Comparison of ENCODE assay signal across 22 cellular contexts in the genomic region with DNA sequence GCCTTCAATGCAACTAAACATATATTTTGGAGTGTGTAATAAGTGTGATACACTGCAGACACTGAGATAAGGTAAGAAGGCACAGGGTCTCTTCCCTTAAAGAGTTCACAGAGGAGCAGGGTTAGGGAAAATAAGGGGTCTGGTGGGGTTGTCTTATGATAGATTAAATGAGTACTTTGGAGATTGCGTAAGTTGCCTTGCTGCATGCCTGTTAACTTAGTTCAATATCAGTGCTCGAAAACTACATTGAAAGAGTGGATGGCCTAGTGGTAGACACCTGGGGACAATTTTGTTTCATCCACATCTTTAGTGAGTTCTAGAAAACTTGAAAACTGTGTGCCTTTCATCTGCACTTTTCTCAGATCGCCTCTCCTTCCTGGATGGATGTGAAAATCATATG.
A peak's percentile ranks its signal among the peaks of the same experiment; 100 is the strongest.
DNase-seq lines count a peak whose midpoint lies in the region; ATAC-seq, FAIRE-seq and TF ChIP-seq lines count a peak whose summit lies in the region.
"Had no signal": no experiment of that assay in that cellular context is flagged by ENCODE, and none has a peak within 500 bp of the region (broad histone marks: within the 10 kb centered on the region; RNA-seq: fewer than 3 reads in every experiment).

No MANE protein-coding gene starts in this region.

- H4K91ac ChIP-seq in H1 (replicated peaks; ENCODE audit: insufficient read length, low read length): no peak overlapping the region

- H3K79me2 ChIP-seq in HepG2 (ENCODE audit: insufficient read depth, low read length) (no peaks in the 10 kb centered on the region), H1 (ENCODE audit: control insufficient read depth in 1 of 2, insufficient read depth in 2 of 2, low read length in 2 of 2) (no peaks in the 10 kb centered on the region), smooth muscle cell (ENCODE audit: low read depth) (no peaks in the 10 kb centered on the region)

- H3K9me3 ChIP-seq in HepG2 (ENCODE audit: low read length): no peaks in the 10 kb centered on the region
- no peaks in the 10 kb centered on the region for H3K9me3 ChIP-seq in right lobe of liver
- no peaks in the 10 kb centered on the region for H3K9me3 ChIP-seq in H1 (ENCODE audit: insufficient read depth in 2 of 2, low read depth in 1 of 2, low read length in 1 of 2)
- H3K9me3 ChIP-seq in smooth muscle cell (replicated peaks; ENCODE audit: low read depth): no peaks in the 10 kb centered on the region
- H3K9me3 ChIP-seq: A549; BLaER1 treated with 17β-estradiol and CSF1 and Interleukin-3, amounts not matched to agents 10 nM and 100 nM; Caco-2 had no signal

- H4K8ac ChIP-seq in H1 (ENCODE audit: extremely low read depth, insufficient read depth, low read length): no peak overlapping the region

- in situ Hi-C loops in HepG2 (cut with HindIII; ENCODE audit: extremely low pct_ligation_motif_present, low pct_unique_long_range_greater_than_20kb): no loop called here

- H2BK12ac ChIP-seq in H1 (ENCODE audit: low read depth, low read length): no peak overlapping the region

- no peaks in the 10 kb centered on the region for H3K79me1 ChIP-seq in H1 (ENCODE audit: low read depth, low read length)

- no peaks in the 10 kb centered on the region for H3K36me3 ChIP-seq in HepG2 (replicated peaks in 1 of 2; ENCODE audit: control insufficient read depth in 1 of 2, insufficient read depth in 2 of 2, low read length in 2 of 2)
- H3K36me3 ChIP-seq in right lobe of liver: no peaks in the 10 kb centered on the region
- no peaks in the 10 kb centered on the region for H3K36me3 ChIP-seq in H1 (ENCODE audit: control insufficient read depth in 2 of 4, insufficient read depth in 4 of 4, low read length in 3 of 4)
- no peaks in the 10 kb centered on the region for H3K36me3 ChIP-seq in smooth muscle cell (ENCODE audit: low read depth)
- H3K36me3 ChIP-seq: BLaER1 treated with 17β-estradiol and CSF1 and Interleukin-3, amounts not matched to agents 10 nM and 100 nM had no signal

- TF ChIP-seq EP300 in HepG2 (IDR thresholded peaks at IDR 0.05; ENCODE audit: low read depth in 2 of 2, low read length in 2 of 2) (no peak), HepG2 (CRISPR knock-in tag; IDR thresholded peaks at IDR 0.05; ENCODE audit: borderline replicate concordance) (no peak), H1 (IDR thresholded peaks at IDR 0.05; ENCODE audit: borderline replicate concordance in 1 of 2, low read depth in 2 of 2, low read length in 2 of 2) (no peak)

- no peak overlapping the region for H3K23ac ChIP-seq in H1 (ENCODE audit: insufficient read length)

- DNase-seq in HepG2 (ENCODE audit: low spot score) (no peak), right lobe of liver (no peak), H1 (ENCODE audit: low read depth in 1 of 2, low spot score in 2 of 2) (no peak), smooth muscle cell (lab: John Stamatoyannopoulos, UW; ENCODE audit: unreplicated experiment) (no peak), HUDEP-2 (lab: John Stamatoyannopoulos, UW; ENCODE audit: unreplicated experiment in 76 of 76) (no peak), SHP77 (lab: John Stamatoyannopoulos, UW) (no peak)
- DNase-seq: AML-193; Caco-2; Calu3; CD4-positive, alpha-beta T cell; CD8-positive, alpha-beta T cell; DMS79 treated with DMSO at 0.1 percent for 48 hours; GF-D8 had no signal

- H3K27ac ChIP-seq in HepG2 (ENCODE audit: extremely low read length, insufficient read depth, low read length) (no peak overlapping the region), right lobe of liver (no peak overlapping the region), H1 (ENCODE audit: low read depth, low read length) (no peak overlapping the region), smooth muscle cell (ENCODE audit: low read depth) (peak overlapping the region; percentile 17)
- H3K27ac ChIP-seq: 22Rv1; A549; BLaER1 treated with 17β-estradiol and CSF1 and Interleukin-3, amounts not matched to agents 10 nM and 100 nM; C4-2B had no signal

- no peak overlapping the region for H2BK5ac ChIP-seq in H1 (ENCODE audit: low read depth, low read length)

- CTCF ChIA-PET in HepG2 (lab: Yijun Ruan, JAX; ENCODE audit: low intra/inter-chr PET ratio, low total read pairs): no interaction called here
- CTCF ChIA-PET in H1 (lab: Charles Lee; ENCODE audit: partially characterized antibody): no interaction called here

- no peak for TF ChIP-seq RAD21 in HepG2 (CRISPR knock-in tag; IDR thresholded peaks at IDR 0.05)
- TF ChIP-seq RAD21 in H1 (IDR thresholded peaks at IDR 0.05 in 1 of 2, conservative IDR thresholded peaks at IDR 0.05 in 1 of 2; ENCODE audit: low read depth in 2 of 2, low read length in 2 of 2): no peak

- no peak overlapping the region for H2BK120ac ChIP-seq in H1 (replicated peaks; ENCODE audit: low read depth, low read length)

- no peak overlapping the region for H3K14ac ChIP-seq in H1 (ENCODE audit: insufficient read length)

- H3K23me2 ChIP-seq in H1 (ENCODE audit: low read depth, low read length): no peaks in the 10 kb centered on the region; the same call in 1 of the 2 replicates

- ATAC-seq in HepG2: no peak
- no peak for ATAC-seq in right lobe of liver
- no peak for ATAC-seq in HG02642 (IDR thresholded peaks at IDR 0.05; ENCODE audit: poor library complexity, unreplicated experiment)
- ATAC-seq: A549; CD8-positive, alpha-beta T cell had no signal

- peaks cover 16% of the 10 kb centered on the region for H3F3A ChIP-seq in smooth muscle cell (ENCODE audit: low read depth)

- H3K4me2 ChIP-seq in HepG2 (ENCODE audit: low read depth, low read length): no peak overlapping the region
- no peak overlapping the region for H3K4me2 ChIP-seq in H1 (ENCODE audit: insufficient read depth in 1 of 2, low read depth in 2 of 2, low read length in 2 of 2)
- H3K4me2 ChIP-seq in smooth muscle cell: no peak overlapping the region
- H3K4me2 ChIP-seq: A549; BLaER1 treated with 17β-estradiol and CSF1 and Interleukin-3, amounts not matched to agents 10 nM and 100 nM had no signal

- H3K56ac ChIP-seq in H1 (replicated peaks; ENCODE audit: insufficient read length, low read depth, low read length): no peak overlapping the region

- H2BK15ac ChIP-seq in H1 (ENCODE audit: low read length): no peak overlapping the region

- BruUV-seq in HepG2 (replicated peaks; lab: Mats Ljungman, UMichigan): no TSS peak

- no peak overlapping the region for H3K4me3 ChIP-seq in HepG2 (replicated peaks in 1 of 3; ENCODE audit: insufficient read depth in 1 of 3, low read depth in 2 of 3, low read length in 3 of 3)
- no peak overlapping the region for H3K4me3 ChIP-seq in right lobe of liver
- H3K4me3 ChIP-seq in H1 (ENCODE audit: extremely low read depth in 1 of 4, insufficient read depth in 2 of 4, low read depth in 3 of 4, low read length in 4 of 4): no peak overlapping the region
- no peak overlapping the region for H3K4me3 ChIP-seq in smooth muscle cell
- H3K4me3 ChIP-seq: A549; BLaER1 treated with 17β-estradiol and CSF1 and Interleukin-3, amounts not matched to agents 10 nM and 100 nM had no signal

- TF ChIP-seq POLR2A in HepG2 (IDR thresholded peaks at IDR 0.05; ENCODE audit: insufficient read depth in 1 of 2, low read depth in 2 of 2, low read length in 2 of 2) (no peak), right lobe of liver (IDR thresholded peaks at IDR 0.05) (no peak), H1 (IDR thresholded peaks at IDR 0.05; ENCODE audit: control extremely low read depth in 1 of 2, low read depth in 2 of 2, low read length in 2 of 2) (no peak)

- intact Hi-C loops in HepG2 (cut with micrococcal nuclease; ENCODE audit: unreplicated experiment): no loop called here
- intact Hi-C loops in right lobe of liver (cut with DNase I): no loop called here

- H4K20me1 ChIP-seq in HepG2 (ENCODE audit: insufficient read depth, low read length) (no peaks in the 10 kb centered on the region), H1 (replicated peaks in 1 of 2; ENCODE audit: control insufficient read depth in 1 of 2, insufficient read depth in 2 of 2, low read length in 2 of 2) (no peaks in the 10 kb centered on the region), smooth muscle cell (ENCODE audit: low read depth) (no peaks in the 10 kb centered on the region)
- H4K20me1 ChIP-seq: BLaER1 treated with 17β-estradiol and CSF1 and Interleukin-3, amounts not matched to agents 10 nM and 100 nM had no signal

- no peaks in the 10 kb centered on the region for H3K27me3 ChIP-seq in HepG2 (ENCODE audit: control insufficient read depth in 1 of 2, insufficient read depth in 2 of 2, low read length in 2 of 2)
- H3K27me3 ChIP-seq in right lobe of liver: no peaks in the 10 kb centered on the region
- no peaks in the 10 kb centered on the region for H3K27me3 ChIP-seq in H1 (replicated peaks in 1 of 4; ENCODE audit: control insufficient read depth in 3 of 4, extremely low read depth in 1 of 4, insufficient read depth in 3 of 4, low read length in 3 of 4)
- H3K27me3 ChIP-seq in smooth muscle cell (ENCODE audit: low read depth): no peaks in the 10 kb centered on the region
- H3K27me3 ChIP-seq: BLaER1 treated with 17β-estradiol and CSF1 and Interleukin-3, amounts not matched to agents 10 nM and 100 nM had no signal

- no peak for TF ChIP-seq CTCF in HepG2 (CRISPR knock-in tag; IDR thresholded peaks at IDR 0.05)
- no peak for TF ChIP-seq CTCF in right lobe of liver (IDR thresholded peaks at IDR 0.05)
- TF ChIP-seq CTCF in H1 (IDR thresholded peaks at IDR 0.05; ENCODE audit: control extremely low read depth in 1 of 3, insufficient read depth in 1 of 3, low read depth in 1 of 3, low read length in 3 of 3): no peak
- TF ChIP-seq CTCF in smooth muscle cell (IDR thresholded peaks at IDR 0.05; ENCODE audit: borderline replicate concordance, insufficient read depth, poor library complexity, severe bottlenecking): no peak

- no peak overlapping the region for H3K18ac ChIP-seq in H1 (ENCODE audit: extremely low read depth, low read length)

- FAIRE-seq in HepG2 (lab: Jason Lieb, UNC) (no peak), H1 (lab: Jason Lieb, UNC) (no peak)
- FAIRE-seq: D721Med, G401.6, GM12891, GM19239 had no signal

- H4K5ac ChIP-seq in H1 (ENCODE audit: insufficient read length, low read depth, low read length): no peak overlapping the region

- no peak overlapping the region for H2BK20ac ChIP-seq in H1 (ENCODE audit: low read length)

- H3K9ac ChIP-seq in HepG2 (ENCODE audit: insufficient read depth, low read depth, low read length) (no peak overlapping the region), H1 (replicated peaks in 1 of 4; ENCODE audit: extremely low read depth in 1 of 4, low read depth in 3 of 4, low read length in 3 of 4) (no peak overlapping the region), smooth muscle cell (ENCODE audit: low read depth) (no peak overlapping the region)
- H3K9ac ChIP-seq: BLaER1 treated with 17β-estradiol and CSF1 and Interleukin-3, amounts not matched to agents 10 nM and 100 nM had no signal

- WGBS in HepG2 (ENCODE audit: low lambda C conversion rate): 46% methylated on average over 3 of the region's 3 CpGs
- WGBS in right lobe of liver (ENCODE audit: insufficient coverage, low coverage, low lambda C conversion rate, missing lambda C conversion rate): 71% methylated on average over 3 of the region's 3 CpGs
- WGBS in H1 (ENCODE audit: extremely low coverage in 1 of 2, insufficient coverage in 1 of 2, insufficient read length in 1 of 2, insufficient replicate concordance in 2 of 2, low coverage in 1 of 2, low lambda C conversion rate in 2 of 2, missing lambda C conversion rate in 1 of 2), 2 experiments: 90% methylated on average over 3 of the region's 3 CpGs; no CpG with 5 or more reads in 1 of the 2 experiments
- 89% methylated on average over 3 of the region's 3 CpGs for WGBS in smooth muscle cell (ENCODE audit: low lambda C conversion rate)

- no peak overlapping the region for H2AK5ac ChIP-seq in H1 (ENCODE audit: low read depth, low read length)

- peaks cover 16% of the 10 kb centered on the region for H3K4me1 ChIP-seq in HepG2 (ENCODE audit: insufficient read depth, low read length)
- no peaks in the 10 kb centered on the region for H3K4me1 ChIP-seq in right lobe of liver
- H3K4me1 ChIP-seq in H1 (replicated peaks in 1 of 4; ENCODE audit: control insufficient read depth in 3 of 4, insufficient read depth in 4 of 4, low read length in 3 of 4): peaks cover 2 to 12% (median 3%) of the 10 kb centered on the region in 4 experiments; a peak in 4 of 7 replicates
- H3K4me1 ChIP-seq in smooth muscle cell (ENCODE audit: low read depth): peaks cover 17% of the 10 kb centered on the region
- H3K4me1 ChIP-seq: A549; BLaER1 treated with 17β-estradiol and CSF1 and Interleukin-3, amounts not matched to agents 10 nM and 100 nM had no signal

- POLR2A ChIA-PET in HepG2 (lab: Yijun Ruan, JAX) (no interaction called here), H1 (lab: Charles Lee; ENCODE audit: partially characterized antibody) (no interaction called here)

- H3K4ac ChIP-seq in H1 (replicated peaks; ENCODE audit: insufficient read length, low read depth, low read length): no peak overlapping the region

- H2AFZ ChIP-seq in HepG2 (ENCODE audit: low read length) (no peak overlapping the region), H1 (ENCODE audit: low read length) (no peak overlapping the region), smooth muscle cell (ENCODE audit: low read depth) (no peak overlapping the region)
